Comparison of ENCODE assay signal across 16 cellular contexts in the genomic region with DNA sequence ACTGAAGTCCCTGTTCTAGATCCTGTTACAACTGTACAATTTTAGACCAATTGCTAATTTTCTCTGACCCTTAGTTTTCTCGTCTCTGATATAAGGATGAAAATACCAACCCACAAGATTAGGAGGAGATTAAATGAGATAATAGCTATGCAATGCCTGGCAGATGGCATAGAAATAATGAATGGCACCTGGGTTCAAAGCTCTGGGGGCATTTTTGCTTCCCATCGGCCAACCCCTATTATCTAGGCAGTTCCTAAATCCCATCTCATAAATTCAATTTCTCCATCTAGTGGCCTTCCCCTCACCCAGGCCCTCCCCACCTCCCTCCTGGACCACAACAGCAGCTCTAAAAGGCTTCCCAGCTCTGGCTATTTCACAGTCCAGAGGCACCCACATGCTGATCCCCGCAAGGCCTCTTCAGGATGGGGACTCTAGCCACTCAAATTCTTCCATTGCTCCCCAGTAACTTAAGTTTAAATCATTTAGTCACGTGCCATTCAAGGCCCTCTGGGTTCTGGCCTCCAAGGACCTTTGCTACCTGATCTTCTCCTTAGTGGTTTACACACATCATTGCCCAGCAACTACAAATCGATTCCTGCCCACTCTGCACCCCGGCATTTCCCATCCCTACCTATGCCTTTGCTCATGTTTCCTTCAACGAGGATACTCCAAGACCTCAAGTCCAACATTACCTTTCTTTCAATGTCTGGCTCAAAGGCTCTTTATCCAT.
DNase-seq lines count a peak whose midpoint lies in the region; ATAC-seq, FAIRE-seq and TF ChIP-seq lines count a peak whose summit lies in the region.
"Had no signal": no experiment of that assay in that cellular context is flagged by ENCODE, and none has a peak within 500 bp of the region (broad histone marks: within the 10 kb centered on the region; RNA-seq: fewer than 3 reads in every experiment).

No MANE protein-coding gene starts in this region.

- intact Hi-C loops in HepG2 (cut with micrococcal nuclease; ENCODE audit: unreplicated experiment) = no loop called here
- intact Hi-C loops in right lobe of liver (cut with DNase I) = no loop called here
- intact Hi-C loops in esophagus muscularis mucosa (cut with DNase I) = no loop called here
- intact Hi-C loops in vagina (cut with DNase I) = no loop called here
- intact Hi-C loops in left lung (cut with DNase I) = no loop called here

- H3K4me1 ChIP-seq in HepG2 (ENCODE audit: insufficient read depth, low read length) (peaks cover 52% of the 10 kb centered on the region), right lobe of liver (peaks cover 0 to 17% (median 0%) of the 10 kb centered on the region in 4 donors), esophagus muscularis mucosa (peaks cover 10 to 46% (median 42%) of the 10 kb centered on the region in 4 donors), vagina (peaks cover 77% of the 10 kb centered on the region), left lung (peaks cover 0 to 26% of the 10 kb centered on the region in 2 donors)

- TF ChIP-seq EP300 in HepG2 (IDR thresholded peaks at IDR 0.05; ENCODE audit: low read depth in 2 of 2, low read length in 2 of 2) (no peak), HepG2 (CRISPR knock-in tag; IDR thresholded peaks at IDR 0.05; ENCODE audit: borderline replicate concordance) (no peak), esophagus muscularis mucosa (IDR thresholded peaks at IDR 0.05) (no peak)

- TF ChIP-seq POLR2A in HepG2 (IDR thresholded peaks at IDR 0.05; ENCODE audit: insufficient read depth in 1 of 2, low read depth in 2 of 2, low read length in 2 of 2) = no peak
- no peak for TF ChIP-seq POLR2A in right lobe of liver (IDR thresholded peaks at IDR 0.05)
- no peak for TF ChIP-seq POLR2A in esophagus muscularis mucosa (IDR thresholded peaks at IDR 0.05; ENCODE audit: low read depth)
- TF ChIP-seq POLR2A in vagina (IDR thresholded peaks at IDR 0.05) = no peak

- in situ Hi-C loops in HepG2 (cut with HindIII; ENCODE audit: extremely low pct_ligation_motif_present, low pct_unique_long_range_greater_than_20kb) = no loop called here

- CTCF ChIA-PET in HepG2 (lab: Yijun Ruan, JAX; ENCODE audit: low intra/inter-chr PET ratio, low total read pairs) = no interaction called here
- CTCF ChIA-PET in activated CD4-positive, alpha-beta memory T cell treated with anti-CD3 and anti-CD28 coated beads, Interleukin-2, amount 10 ng/mL, durations not matched to agents 7 days and 5 days (lab: Charles Lee) = interaction anchor here (0.6 to 1.3 kb wide), 3 partner anchors 22 to 58 kb away, joined by 3 to 7 read pairs (median 4); no protein-coding TSS in a partner anchor

- no peaks in the 10 kb centered on the region; the same call in 1 of the 2 replicates for H4K20me1 ChIP-seq in HepG2 (ENCODE audit: insufficient read depth, low read length)

- no peak overlapping the region for H3K4me2 ChIP-seq in HepG2 (ENCODE audit: low read depth, low read length)
- H3K4me2 ChIP-seq: BLaER1 treated with 17β-estradiol and CSF1 and Interleukin-3, amounts not matched to agents 10 nM and 100 nM had no signal

- no peak overlapping the region for H2AFZ ChIP-seq in HepG2 (ENCODE audit: low read length)

- peaks cover 85% of the 10 kb centered on the region for H3K4me1 Mint-ChIP-seq in activated CD4-positive, alpha-beta memory T cell treated with anti-CD3 and anti-CD28 coated beads, Interleukin-2, amount 10 ng/mL, durations not matched to agents 7 days and 5 days
- H3K4me1 Mint-ChIP-seq: mesothelial cell of epicardium had no signal

- POLR2A ChIA-PET in HepG2 (lab: Yijun Ruan, JAX) = interaction anchor here (1.0 to 1.2 kb wide), 2 partner anchors 11 to 24 kb away, joined by 4 read pairs; no protein-coding TSS in a partner anchor
- POLR2A ChIA-PET in activated CD4-positive, alpha-beta memory T cell treated with anti-CD3 and anti-CD28 coated beads, Interleukin-2, amount 10 ng/mL, durations not matched to agents 7 days and 5 days (lab: Charles Lee) = interaction anchor here (1.1 to 7.8 kb wide), 4 partner anchors 6 to 76 kb away, joined by 3 to 294 read pairs (median 35); no protein-coding TSS in a partner anchor

- no peak for ATAC-seq in HepG2
- ATAC-seq in right lobe of liver = no peak
- ATAC-seq in left lung = no peak
- ATAC-seq in GM21390 (IDR thresholded peaks at IDR 0.05; ENCODE audit: unreplicated experiment) = no peak

- 90% methylated on average over 7 of the region's 7 CpGs for WGBS in HepG2 (ENCODE audit: low lambda C conversion rate)
- WGBS in right lobe of liver (ENCODE audit: insufficient coverage, low coverage, low lambda C conversion rate, missing lambda C conversion rate) = 85% methylated on average over 7 of the region's 7 CpGs
- 94% methylated on average over 7 of the region's 7 CpGs for WGBS in esophagus muscularis mucosa

- H3K4me3 ChIP-seq in HepG2 (replicated peaks in 1 of 3; ENCODE audit: insufficient read depth in 1 of 3, low read depth in 2 of 3, low read length in 3 of 3) = no peak overlapping the region
- H3K4me3 ChIP-seq in right lobe of liver = no peak overlapping the region
- no peak overlapping the region for H3K4me3 ChIP-seq in esophagus muscularis mucosa
- H3K4me3 ChIP-seq in vagina = no peak overlapping the region
- no peak overlapping the region for H3K4me3 ChIP-seq in left lung
- H3K4me3 ChIP-seq: BLaER1 treated with 17β-estradiol and CSF1 and Interleukin-3, amounts not matched to agents 10 nM and 100 nM; pancreas; suprapubic skin had no signal

- H3K9ac ChIP-seq in HepG2 (ENCODE audit: insufficient read depth, low read depth, low read length) = no peak overlapping the region
- H3K9ac ChIP-seq: BLaER1 treated with 17β-estradiol and CSF1 and Interleukin-3, amounts not matched to agents 10 nM and 100 nM had no signal

- H3K27me3 Mint-ChIP-seq in activated CD4-positive, alpha-beta memory T cell treated with anti-CD3 and anti-CD28 coated beads, Interleukin-2, amount 10 ng/mL, durations not matched to agents 7 days and 5 days = no peaks in the 10 kb centered on the region

- no peak overlapping the region for H3K4me3 Mint-ChIP-seq in activated CD4-positive, alpha-beta memory T cell treated with anti-CD3 and anti-CD28 coated beads, Interleukin-2, amount 10 ng/mL, durations not matched to agents 7 days and 5 days
- H3K4me3 Mint-ChIP-seq: mesothelial cell of epicardium had no signal

- FAIRE-seq in HepG2 (lab: Jason Lieb, UNC) = no peak
- FAIRE-seq: GM12892, islet of Langerhans, pancreas had no signal

- TF ChIP-seq CTCF in HepG2 (CRISPR knock-in tag; IDR thresholded peaks at IDR 0.05) (no peak), right lobe of liver (IDR thresholded peaks at IDR 0.05) (no peak), esophagus muscularis mucosa (IDR thresholded peaks at IDR 0.05) (no peak), vagina (IDR thresholded peaks at IDR 0.05) (no peak), left lung (IDR thresholded peaks at IDR 0.05) (no peak)

- no peaks in the 10 kb centered on the region for H3K27me3 ChIP-seq in HepG2 (ENCODE audit: control insufficient read depth in 1 of 2, insufficient read depth in 2 of 2, low read length in 2 of 2)
- H3K27me3 ChIP-seq in right lobe of liver = no peaks in the 10 kb centered on the region
- H3K27me3 ChIP-seq in esophagus muscularis mucosa = no peaks in the 10 kb centered on the region
- no peaks in the 10 kb centered on the region for H3K27me3 ChIP-seq in vagina
- no peaks in the 10 kb centered on the region for H3K27me3 ChIP-seq in left lung
- H3K27me3 ChIP-seq: BLaER1 treated with 17β-estradiol and CSF1 and Interleukin-3, amounts not matched to agents 10 nM and 100 nM; pancreas; suprapubic skin had no signal

- H3K27ac ChIP-seq in HepG2 (ENCODE audit: extremely low read length, insufficient read depth, low read length) = no peak overlapping the region
- no peak overlapping the region for H3K27ac ChIP-seq in right lobe of liver
- H3K27ac ChIP-seq in esophagus muscularis mucosa (replicated peaks in 1 of 4) = no peak overlapping the region
- peak overlapping the region; percentile 19 for H3K27ac ChIP-seq in vagina
- no peak overlapping the region for H3K27ac ChIP-seq in left lung
- H3K27ac ChIP-seq: BLaER1 treated with 17β-estradiol and CSF1 and Interleukin-3, amounts not matched to agents 10 nM and 100 nM; pancreas; suprapubic skin had no signal

- H3K79me2 ChIP-seq in HepG2 (ENCODE audit: insufficient read depth, low read length) = peaks cover 95% of the 10 kb centered on the region

- peaks cover 4% of the 10 kb centered on the region in 2 experiments; a peak in 1 of 5 replicates for H3K36me3 ChIP-seq in HepG2 (replicated peaks in 1 of 2; ENCODE audit: control insufficient read depth in 1 of 2, insufficient read depth in 2 of 2, low read length in 2 of 2)
- peaks cover 0 to 9% (median 2%) of the 10 kb centered on the region in 4 donors for H3K36me3 ChIP-seq in right lobe of liver
- H3K36me3 ChIP-seq in esophagus muscularis mucosa = peaks cover 0 to 18% (median 8%) of the 10 kb centered on the region in 4 donors
- H3K36me3 ChIP-seq in vagina = no peaks in the 10 kb centered on the region
- peaks cover 0 to 10% of the 10 kb centered on the region in 2 donors for H3K36me3 ChIP-seq in left lung
- H3K36me3 ChIP-seq: pancreas had no signal

- TF ChIP-seq RAD21 in HepG2 (CRISPR knock-in tag; IDR thresholded peaks at IDR 0.05) = no peak

- no peak for DNase-seq in HepG2 (ENCODE audit: low spot score)
- no peak for DNase-seq in right lobe of liver
- no peak for DNase-seq in activated CD4-positive, alpha-beta memory T cell treated with anti-CD3 and anti-CD28 coated beads, Interleukin-2, amount 10 ng/mL, durations not matched to agents 7 days and 5 days
- peak; percentile 66 for DNase-seq in esophagus muscularis mucosa (ENCODE audit: extremely low spot score)
- DNase-seq in vagina (ENCODE audit: extremely low spot score in 2 of 2) = no peak
- DNase-seq in left lung = no peak
- no peak for DNase-seq in activated CD4-positive, CD25-positive, alpha-beta regulatory T cell treated with anti-CD3 and anti-CD28 coated beads, Interleukin-2, amount 50 U/mL, for 72 hours
- DNase-seq: NCI-H187 treated with DMSO at 0.1 percent for 48 hours, NCI-H524 had no signal

- H3K27ac Mint-ChIP-seq in activated CD4-positive, alpha-beta memory T cell treated with anti-CD3 and anti-CD28 coated beads, Interleukin-2, amount 10 ng/mL, durations not matched to agents 7 days and 5 days = peak overlapping the region; percentile 75
- H3K27ac Mint-ChIP-seq: mesothelial cell of epicardium had no signal

- peaks cover 76% of the 10 kb centered on the region for H3K36me3 Mint-ChIP-seq in activated CD4-positive, alpha-beta memory T cell treated with anti-CD3 and anti-CD28 coated beads, Interleukin-2, amount 10 ng/mL, durations not matched to agents 7 days and 5 days (ENCODE audit: low read depth)
- H3K36me3 Mint-ChIP-seq: mesothelial cell of epicardium had no signal

- no TSS peak for BruUV-seq in HepG2 (replicated peaks; lab: Mats Ljungman, UMichigan)

- H3K9me3 ChIP-seq in HepG2 (ENCODE audit: low read length) (no peaks in the 10 kb centered on the region), right lobe of liver (no peaks in the 10 kb centered on the region), esophagus muscularis mucosa (no peaks in the 10 kb centered on the region), vagina (no peaks in the 10 kb centered on the region), left lung (no peaks in the 10 kb centered on the region)
- H3K9me3 ChIP-seq: BLaER1 treated with 17β-estradiol and CSF1 and Interleukin-3, amounts not matched to agents 10 nM and 100 nM; pancreas; suprapubic skin had no signal

- H3K9me3 Mint-ChIP-seq in activated CD4-positive, alpha-beta memory T cell treated with anti-CD3 and anti-CD28 coated beads, Interleukin-2, amount 10 ng/mL, durations not matched to agents 7 days and 5 days = no peaks in the 10 kb centered on the region
- H3K9me3 Mint-ChIP-seq: mesothelial cell of epicardium had no signal
